In the genomic region with DNA sequence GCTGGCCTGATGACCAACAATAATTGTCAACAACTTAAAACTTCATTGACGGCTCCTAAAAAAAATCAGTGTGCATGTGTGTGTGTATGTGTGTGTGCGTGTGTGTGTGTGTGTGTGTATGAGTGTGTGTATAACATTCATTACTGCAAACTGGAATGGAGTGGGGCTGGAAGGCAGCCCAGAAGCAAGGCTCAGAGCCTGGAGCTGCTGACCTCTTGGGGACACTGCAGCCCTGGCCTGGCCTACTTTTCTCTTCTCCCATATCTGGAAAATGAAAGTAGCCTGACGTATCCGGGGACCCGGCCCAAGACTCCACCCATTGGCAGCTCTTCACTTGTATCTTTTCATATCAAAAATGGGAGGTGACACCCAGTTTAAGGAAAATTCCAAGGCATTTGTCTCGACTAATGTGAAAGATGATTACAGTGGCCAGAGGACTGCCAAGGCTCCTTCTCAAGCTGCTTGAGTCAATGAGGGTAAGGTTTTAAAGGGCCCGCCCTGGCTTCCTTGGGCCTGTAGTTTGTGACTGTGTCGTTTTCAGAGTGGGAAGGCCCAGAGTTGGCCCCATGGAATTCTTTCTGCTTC, we compare ENCODE assay signal across 10 cellular contexts.
DNase-seq lines count a peak whose midpoint lies in the region; ATAC-seq and TF ChIP-seq lines count a peak whose summit lies in the region.
"Had no signal": no experiment of that assay in that cellular context is flagged by ENCODE, and none has a peak within 500 bp of the region (broad histone marks: within the 10 kb centered on the region; RNA-seq: fewer than 3 reads in every experiment).

No MANE protein-coding gene starts in this region.

- no peaks in the 10 kb centered on the region for H3K36me3 ChIP-seq in heart right ventricle

- TF ChIP-seq CTCF in C4-2B (conservative IDR thresholded peaks at IDR 0.05) (no peak), heart right ventricle (IDR thresholded peaks at IDR 0.05) (peak in 5 of 9 donors; percentile 16 to 53 (median 41)), GM13977 (IDR thresholded peaks at IDR 0.05; ENCODE audit: extremely low read depth, insufficient read depth, missing control alignments) (no peak)

- peaks cover 8 to 47% (median 24%) of the 10 kb centered on the region in 9 donors for H3K4me1 ChIP-seq in heart right ventricle

- no peak overlapping the region for H3K27ac Mint-ChIP-seq in activated CD8-positive, alpha-beta memory T cell treated with anti-CD3 and anti-CD28 coated beads, Interleukin-2, amount 10 ng/mL, durations not matched to agents 7 days and 5 days
- H3K27ac Mint-ChIP-seq: activated naive CD4-positive, alpha-beta T cell treated with anti-CD3 and anti-CD28 coated beads for 36 hours had no signal

- H3K4me3 ChIP-seq in heart right ventricle, result peak overlapping the region in 6 of 10 donors; percentile 1 to 40 (median 18)

- H3K27ac ChIP-seq in C4-2B (peak overlapping the region; percentile 21; the same call in 1 of the 2 replicates), adipose tissue (ENCODE audit: low read depth, low read length) (peak overlapping the region; percentile 7), heart right ventricle (peak overlapping the region; percentile 47 to 88 (median 74))

- H3K9me3 ChIP-seq in heart right ventricle, result peaks cover 0 to 8% (median 0%) of the 10 kb centered on the region in 11 donors

- 25 to 51% (median 43%) methylated on average over 8 of the region's 8 CpGs for WGBS in adipose tissue, 3 donors
- WGBS in heart right ventricle, 2 donors, result 13 to 16% methylated on average over 8 of the region's 8 CpGs

- in situ Hi-C loops in GM13977 (cut with MboI; ENCODE audit: low pct_unique_long_range_greater_than_20kb, low sequenced_read_pairs, unreplicated experiment), result no loop called here

- H3K27me3 ChIP-seq in heart right ventricle, result no peaks in the 10 kb centered on the region

- no peaks in the 10 kb centered on the region for H3K9me3 Mint-ChIP-seq in activated CD8-positive, alpha-beta memory T cell treated with anti-CD3 and anti-CD28 coated beads, Interleukin-2, amount 10 ng/mL, durations not matched to agents 7 days and 5 days (ENCODE audit: low read depth)

- H3K4me3 Mint-ChIP-seq in activated CD8-positive, alpha-beta memory T cell treated with anti-CD3 and anti-CD28 coated beads, Interleukin-2, amount 10 ng/mL, durations not matched to agents 7 days and 5 days, result no peak overlapping the region
- H3K4me3 Mint-ChIP-seq: activated naive CD4-positive, alpha-beta T cell treated with anti-CD3 and anti-CD28 coated beads for 36 hours had no signal

- CTCF ChIA-PET in activated CD8-positive, alpha-beta memory T cell treated with anti-CD3 and anti-CD28 coated beads, Interleukin-2, amount 10 ng/mL, durations not matched to agents 7 days and 5 days (lab: Charles Lee), result no interaction called here

- DNase-seq in heart right ventricle (peak; percentile 88 to 93), posterior vena cava (ENCODE audit: low spot score) (peak; percentile 97), GM13977 (ENCODE audit: low spot score) (no peak), activated T-cell treated with anti-CD3 and anti-CD28 coated beads for 4 hours (no peak)
- no peak for DNase-seq in stimulated activated CD4-positive, alpha-beta T cell treated with anti-CD3 and anti-CD28 coated beads, Interleukin-1b, Interleukin-23, amount 100 ng/mL, for 48 hours
- no peak for DNase-seq in activated CD8-positive, alpha-beta memory T cell treated with anti-CD3 and anti-CD28 coated beads, Interleukin-2, amount 10 ng/mL, durations not matched to agents 7 days and 5 days
- DNase-seq: activated naive CD4-positive, alpha-beta T cell treated with anti-CD3 and anti-CD28 coated beads for 36 hours; NCI-H2107 had no signal

- ATAC-seq in heart right ventricle, result peak; percentile 95 to 98 (median 97)
- no peak for ATAC-seq in activated CD8-positive, alpha-beta memory T cell treated with anti-CD3 and anti-CD28 coated beads, Interleukin-2, amount 10 ng/mL, durations not matched to agents 7 days and 5 days

- intact Hi-C loops in heart right ventricle (cut with DNase I), result loop anchor here in 1 of 10 donors (2.0 kb wide), 1 partner anchor 73 kb away; a partner anchor contains a TSS
- intact Hi-C loops in posterior vena cava (cut with DNase I), result no loop called here

- H3K36me3 Mint-ChIP-seq in activated CD8-positive, alpha-beta memory T cell treated with anti-CD3 and anti-CD28 coated beads, Interleukin-2, amount 10 ng/mL, durations not matched to agents 7 days and 5 days, result peaks cover 5% of the 10 kb centered on the region

- peaks cover 5% of the 10 kb centered on the region for H3K4me1 Mint-ChIP-seq in activated CD8-positive, alpha-beta memory T cell treated with anti-CD3 and anti-CD28 coated beads, Interleukin-2, amount 10 ng/mL, durations not matched to agents 7 days and 5 days

- no peaks in the 10 kb centered on the region for H3K27me3 Mint-ChIP-seq in activated CD8-positive, alpha-beta memory T cell treated with anti-CD3 and anti-CD28 coated beads, Interleukin-2, amount 10 ng/mL, durations not matched to agents 7 days and 5 days

Comparison
In these comparisons a context has a peak if more than half of its experiments do, and no peak if none do; other contexts are left out.
1. H3K27ac ChIP-seq: peak in every context shown above with its lines; median percentile 74 in heart right ventricle; 21 in C4-2B; 7 in adipose tissue.
2. CTCF ChIP-seq: peak in heart right ventricle (5 of 9); none in C4-2B (single experiment) and GM13977 (single experiment).
3. DNase-seq: peak in heart right ventricle (2 of 2) and posterior vena cava (single experiment); none in GM13977 (single experiment), activated T-cell treated with anti-CD3 and anti-CD28 coated beads for 4 hours (single experiment), stimulated activated CD4-positive, alpha-beta T cell treated with anti-CD3 and anti-CD28 coated beads, Interleukin-1b, Interleukin-23, amount 100 ng/mL, for 48 hours (single experiment) and activated CD8-positive, alpha-beta memory T cell treated with anti-CD3 and anti-CD28 coated beads, Interleukin-2, amount 10 ng/mL, durations not matched to agents 7 days and 5 days (single experiment).